Comparison of ENCODE assay signal across 1 cellular context in the genomic region with DNA sequence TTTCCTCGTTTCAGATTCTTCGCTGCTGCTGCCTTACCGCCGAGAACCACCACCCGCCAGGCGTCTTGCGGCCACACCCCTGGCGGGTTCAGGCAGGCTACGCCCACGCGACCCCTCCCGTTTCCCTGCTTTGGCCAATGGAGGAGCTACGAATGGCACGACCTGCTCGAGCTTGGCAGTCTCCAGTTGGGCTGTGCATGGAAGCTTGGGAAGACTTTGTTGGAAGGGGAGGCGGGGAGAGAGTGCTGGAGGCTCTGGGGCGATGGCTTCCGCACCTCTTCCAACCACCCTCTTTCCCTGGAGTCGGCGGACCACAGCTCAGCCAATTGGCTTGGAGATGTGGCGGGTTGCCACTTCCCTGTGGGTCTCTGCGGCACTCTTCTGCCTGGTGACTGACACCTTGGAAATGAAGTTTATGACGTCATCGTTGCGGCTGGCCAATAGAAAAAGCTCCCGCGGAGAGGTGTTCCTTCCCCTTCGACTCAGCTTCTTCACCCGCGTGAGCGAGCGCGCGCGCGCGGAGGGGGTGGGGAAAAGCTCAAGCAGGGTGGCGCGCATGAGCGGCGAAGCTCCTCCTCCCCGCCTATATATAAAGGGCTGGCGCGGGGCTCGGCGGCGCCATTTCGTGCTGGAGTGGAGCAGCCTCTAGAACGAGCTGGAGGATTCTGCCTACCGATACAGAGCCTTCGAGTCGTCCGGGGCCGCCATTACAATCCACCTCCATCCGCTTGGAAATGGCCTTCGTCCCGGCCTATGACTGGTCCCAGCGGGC.
TF ChIP-seq lines count a peak whose summit lies in the region.

No MANE protein-coding gene starts in this region.

TF ChIP-seq in HepG2, 621 proteins besides CTCF, POLR2A, EP300 and RAD21 (continued from another document and continues in another):
- TF ChIP-seq KDM4B (CRISPR knock-in tag; IDR thresholded peaks at IDR 0.05) (no peak), PAX8 (CRISPR knock-in tag; IDR thresholded peaks at IDR 0.05; ENCODE audit: borderline replicate concordance) (0 out of 2 replicates have a peak, but pooled peaks have one; percentile 10), ATF2 (CRISPR knock-in tag; IDR thresholded peaks at IDR 0.05) (peak; percentile 97), ZNF574 (CRISPR knock-in tag; IDR thresholded peaks at IDR 0.05) (peak; percentile 84), MTA3 (CRISPR knock-in tag; IDR thresholded peaks at IDR 0.05) (no peak), ZNF816 (CRISPR knock-in tag; IDR thresholded peaks at IDR 0.05; ENCODE audit: borderline replicate concordance) (peak; percentile 83), GATAD1 (CRISPR knock-in tag; IDR thresholded peaks at IDR 0.05) (no peak), SATB2 (CRISPR knock-in tag; IDR thresholded peaks at IDR 0.05) (peak; percentile 81; the same call in 1 of the 2 replicates), ZNF33A (CRISPR knock-in tag; IDR thresholded peaks at IDR 0.05; ENCODE audit: borderline replicate concordance) (no peak), ZSCAN31 (CRISPR knock-in tag; IDR thresholded peaks at IDR 0.05; ENCODE audit: low read depth) (0 out of 2 replicates have a peak, but pooled peaks have one; percentile 24), ZNF367 (CRISPR knock-in tag; IDR thresholded peaks at IDR 0.05; ENCODE audit: borderline replicate concordance) (0 out of 2 replicates have a peak, but pooled peaks have one; percentile 83), TOPORS (CRISPR knock-in tag; IDR thresholded peaks at IDR 0.05) (peak; percentile 40; the same call in 1 of the 2 replicates), HMGXB3 (CRISPR knock-in tag; IDR thresholded peaks at IDR 0.05; ENCODE audit: borderline replicate concordance) (peak; percentile 63), NAIF1 (CRISPR knock-in tag; IDR thresholded peaks at IDR 0.05; ENCODE audit: borderline replicate concordance) (no peak; the same call in 1 of the 2 replicates), ZNF513 (CRISPR knock-in tag; conservative IDR thresholded peaks at IDR 0.05) (0 out of 2 replicates have a peak, but pooled peaks have one; percentile 39), KDM2A (CRISPR knock-in tag; IDR thresholded peaks at IDR 0.05; ENCODE audit: borderline replicate concordance, low read depth) (peak; percentile 63), ZSCAN20 (CRISPR knock-in tag; IDR thresholded peaks at IDR 0.05; ENCODE audit: borderline replicate concordance) (no peak; the same call in 1 of the 2 replicates), CHCHD3 (CRISPR knock-in tag; IDR thresholded peaks at IDR 0.05) (no peak), ZNF570 (CRISPR knock-in tag; IDR thresholded peaks at IDR 0.05; ENCODE audit: borderline replicate concordance) (no peak; the same call in 1 of the 2 replicates), PCBP2 (optimal IDR thresholded peaks at IDR 0.05; ENCODE audit: low read depth, low read length, poor library complexity, severe bottlenecking) (no peak), CENPX (CRISPR knock-in tag; IDR thresholded peaks at IDR 0.05) (no peak), MIER2 (CRISPR knock-in tag; IDR thresholded peaks at IDR 0.05) (no peak), ZNF136 (CRISPR knock-in tag; IDR thresholded peaks at IDR 0.05; ENCODE audit: low read depth) (peak; percentile 55; the same call in 1 of the 2 replicates), ARID5B (CRISPR knock-in tag; IDR thresholded peaks at IDR 0.05) (peak; percentile 46)
- TF ChIP-seq, protein P1, sequence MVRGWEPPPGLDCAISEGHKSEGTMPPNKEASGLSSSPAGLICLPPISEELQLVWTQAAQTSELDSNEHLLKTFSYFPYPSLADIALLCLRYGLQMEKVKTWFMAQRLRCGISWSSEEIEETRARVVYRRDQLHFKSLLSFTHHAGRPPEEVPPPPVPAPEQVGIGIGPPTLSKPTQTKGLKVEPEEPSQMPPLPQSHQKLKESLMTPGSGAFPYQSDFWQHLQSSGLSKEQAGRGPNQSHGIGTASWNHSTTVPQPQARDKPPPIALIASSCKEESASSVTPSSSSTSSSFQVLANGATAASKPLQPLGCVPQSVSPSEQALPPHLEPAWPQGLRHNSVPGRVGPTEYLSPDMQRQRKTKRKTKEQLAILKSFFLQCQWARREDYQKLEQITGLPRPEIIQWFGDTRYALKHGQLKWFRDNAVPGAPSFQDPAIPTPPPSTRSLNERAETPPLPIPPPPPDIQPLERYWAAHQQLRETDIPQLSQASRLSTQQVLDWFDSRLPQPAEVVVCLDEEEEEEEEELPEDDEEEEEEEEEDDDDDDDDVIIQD (CRISPR knock-in tag; IDR thresholded peaks at IDR 0.05; ENCODE audit: low read depth), result no peak; the same call in 1 of the 2 replicates
- TF ChIP-seq, protein P2, sequence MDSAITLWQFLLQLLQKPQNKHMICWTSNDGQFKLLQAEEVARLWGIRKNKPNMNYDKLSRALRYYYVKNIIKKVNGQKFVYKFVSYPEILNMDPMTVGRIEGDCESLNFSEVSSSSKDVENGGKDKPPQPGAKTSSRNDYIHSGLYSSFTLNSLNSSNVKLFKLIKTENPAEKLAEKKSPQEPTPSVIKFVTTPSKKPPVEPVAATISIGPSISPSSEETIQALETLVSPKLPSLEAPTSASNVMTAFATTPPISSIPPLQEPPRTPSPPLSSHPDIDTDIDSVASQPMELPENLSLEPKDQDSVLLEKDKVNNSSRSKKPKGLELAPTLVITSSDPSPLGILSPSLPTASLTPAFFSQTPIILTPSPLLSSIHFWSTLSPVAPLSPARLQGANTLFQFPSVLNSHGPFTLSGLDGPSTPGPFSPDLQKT (CRISPR knock-in tag; IDR thresholded peaks at IDR 0.05; ENCODE audit: borderline replicate concordance), result no peak
- TF ChIP-seq, protein P3, sequence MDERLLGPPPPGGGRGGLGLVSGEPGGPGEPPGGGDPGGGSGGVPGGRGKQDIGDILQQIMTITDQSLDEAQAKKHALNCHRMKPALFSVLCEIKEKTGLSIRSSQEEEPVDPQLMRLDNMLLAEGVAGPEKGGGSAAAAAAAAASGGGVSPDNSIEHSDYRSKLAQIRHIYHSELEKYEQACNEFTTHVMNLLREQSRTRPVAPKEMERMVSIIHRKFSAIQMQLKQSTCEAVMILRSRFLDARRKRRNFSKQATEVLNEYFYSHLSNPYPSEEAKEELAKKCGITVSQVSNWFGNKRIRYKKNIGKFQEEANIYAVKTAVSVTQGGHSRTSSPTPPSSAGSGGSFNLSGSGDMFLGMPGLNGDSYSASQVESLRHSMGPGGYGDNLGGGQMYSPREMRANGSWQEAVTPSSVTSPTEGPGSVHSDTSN (CRISPR knock-in tag; IDR thresholded peaks at IDR 0.05), result peak; percentile 53
